In the genomic region with DNA sequence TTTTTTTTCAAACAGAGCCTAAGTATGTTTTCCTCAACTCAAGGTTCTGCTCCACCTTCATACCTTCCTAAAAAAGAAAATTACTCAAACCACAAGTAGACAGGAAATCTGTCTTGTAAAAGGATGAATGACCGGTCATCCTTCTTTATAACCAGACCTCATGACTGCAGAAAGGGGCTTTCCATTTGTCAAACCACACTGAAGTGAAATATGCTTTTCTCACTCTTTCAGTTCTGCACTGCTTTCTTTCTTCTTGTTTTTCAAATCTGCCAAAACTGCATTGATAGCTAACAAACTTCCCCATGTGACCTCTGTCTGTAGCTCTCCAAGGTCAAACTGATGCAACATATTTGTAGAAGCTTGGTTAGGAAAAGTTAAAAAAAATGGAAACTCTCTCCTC, we compare ENCODE assay signal across 9 cellular contexts.
DNase-seq lines count a peak whose midpoint lies in the region; ATAC-seq and TF ChIP-seq lines count a peak whose summit lies in the region.
"Had no signal": no experiment of that assay in that cellular context is flagged by ENCODE, and none has a peak within 500 bp of the region (broad histone marks: within the 10 kb centered on the region; RNA-seq: fewer than 3 reads in every experiment).

No MANE protein-coding gene starts in this region.

- TF ChIP-seq CTCF in PC-9 (conservative IDR thresholded peaks at IDR 0.05), result no peak

- no peaks in the 10 kb centered on the region for H3K9me3 ChIP-seq in PC-9 (ENCODE audit: insufficient read depth, low read depth)

- H3F3A ChIP-seq in PC-9 (ENCODE audit: insufficient read depth, low read depth), result no peaks in the 10 kb centered on the region

- H3K4me1 Mint-ChIP-seq in stimulated activated effector memory CD8-positive, alpha-beta T cell treated with anti-CD3 and anti-CD28 coated beads, Interleukin-12 subunit alpha, Interleukin-12 subunit beta, amount 100 ng/mL, for 72 hours, result no peaks in the 10 kb centered on the region

- H2AFZ ChIP-seq in PC-9, result no peak overlapping the region

- H3K9me3 Mint-ChIP-seq in stimulated activated effector memory CD8-positive, alpha-beta T cell treated with anti-CD3 and anti-CD28 coated beads, Interleukin-12 subunit alpha, Interleukin-12 subunit beta, amount 100 ng/mL, for 72 hours, result no peaks in the 10 kb centered on the region

- H3K4me3 ChIP-seq in PC-9, result no peak overlapping the region
- H3K4me3 ChIP-seq: SK-N-MC had no signal

- intact Hi-C loops in PC-9 (cut with micrococcal nuclease; ENCODE audit: unreplicated experiment), result no loop called here

- H3K36me3 Mint-ChIP-seq in stimulated activated effector memory CD8-positive, alpha-beta T cell treated with anti-CD3 and anti-CD28 coated beads, Interleukin-12 subunit alpha, Interleukin-12 subunit beta, amount 100 ng/mL, for 72 hours, result no peaks in the 10 kb centered on the region

- CTCF ChIA-PET in PC-9 (lab: Charles Lee), result no interaction called here

- H3K4me3 Mint-ChIP-seq in stimulated activated effector memory CD8-positive, alpha-beta T cell treated with anti-CD3 and anti-CD28 coated beads, Interleukin-12 subunit alpha, Interleukin-12 subunit beta, amount 100 ng/mL, for 72 hours, result no peak overlapping the region

- H3K79me2 ChIP-seq in PC-9 (ENCODE audit: low read depth), result no peaks in the 10 kb centered on the region

- peak; percentile 61 for ATAC-seq in GM19043 (IDR thresholded peaks at IDR 0.05; ENCODE audit: low read depth, unreplicated experiment)
- peak; percentile 76 for ATAC-seq in HG02759 (IDR thresholded peaks at IDR 0.05; ENCODE audit: unreplicated experiment)
- ATAC-seq in stimulated activated effector memory CD8-positive, alpha-beta T cell treated with anti-CD3 and anti-CD28 coated beads, Interleukin-12 subunit alpha, Interleukin-12 subunit beta, amount 100 ng/mL, for 72 hours, result peak; percentile 46

- no peaks in the 10 kb centered on the region for H3K9me2 ChIP-seq in PC-9 (ENCODE audit: insufficient read depth)

- DNase-seq in NAMALWA (ENCODE audit: low spot score) (peak; percentile 67), OCI-M2 (lab: John Stamatoyannopoulos, UW; ENCODE audit: unreplicated experiment) (no peak), PC-9 (no peak)
- no peak for DNase-seq in stimulated activated effector memory CD8-positive, alpha-beta T cell treated with anti-CD3 and anti-CD28 coated beads, Interleukin-12 subunit alpha, Interleukin-12 subunit beta, amount 100 ng/mL, for 72 hours (ENCODE audit: low spot score in 2 of 2)
- no peak for DNase-seq in activated naive CD4-positive, alpha-beta T cell treated with Interleukin-2 at 50 U/mL for 16 hours
- DNase-seq: stimulated activated CD4-positive, alpha-beta T cell treated with anti-CD3 and anti-CD28 coated beads, Interleukin-1b, Interleukin-23, amount 100 ng/mL, for 48 hours had no signal

- H4K20me1 ChIP-seq in PC-9 (ENCODE audit: insufficient read depth), result no peaks in the 10 kb centered on the region

- no peak overlapping the region for H3K27ac ChIP-seq in PC-9
- H3K27ac ChIP-seq: SK-N-MC had no signal

- no peaks in the 10 kb centered on the region for H3K4me1 ChIP-seq in PC-9 (replicated peaks; ENCODE audit: insufficient read depth)

- H3K4me2 ChIP-seq in PC-9, result no peak overlapping the region

- no TSS peak for BruUV-seq in PC-9 (replicated peaks; lab: Mats Ljungman, UMichigan)

- H3K27me3 ChIP-seq in PC-9 (ENCODE audit: insufficient read depth, low read depth), result no peaks in the 10 kb centered on the region

- H3K36me3 ChIP-seq in PC-9 (ENCODE audit: low read depth), result no peaks in the 10 kb centered on the region

- H3K27ac Mint-ChIP-seq in stimulated activated effector memory CD8-positive, alpha-beta T cell treated with anti-CD3 and anti-CD28 coated beads, Interleukin-12 subunit alpha, Interleukin-12 subunit beta, amount 100 ng/mL, for 72 hours, result no peak overlapping the region

- POLR2A ChIA-PET in PC-9 (lab: Charles Lee; ENCODE audit: unreplicated experiment), result no interaction called here
